8 cellular contexts compared by ENCODE assay signal in the genomic region with DNA sequence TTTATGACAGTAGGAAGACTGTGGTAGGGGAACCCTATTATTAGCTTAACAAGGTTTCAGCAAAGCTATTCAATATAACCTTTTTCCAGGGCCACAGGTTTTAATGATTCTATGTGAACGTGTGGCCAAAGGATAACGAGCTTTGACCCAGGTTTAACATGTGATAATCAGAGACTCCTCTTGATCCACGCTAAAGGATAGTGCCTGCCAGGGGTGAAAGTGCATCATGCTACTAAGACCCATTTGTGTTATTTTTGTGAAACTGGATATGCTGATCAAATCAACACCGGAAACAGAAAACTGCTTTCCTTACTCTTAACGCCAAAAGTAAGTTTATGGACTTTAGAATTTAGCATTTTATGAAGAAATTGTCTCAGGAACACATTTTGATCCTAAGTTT. TPM values are rescaled to one million over a fixed set of nuclear protein-coding genes. Genes with fewer than 3 reads are reported as not detected.
DNase-seq lines count a peak whose midpoint lies in the region; ATAC-seq and TF ChIP-seq lines count a peak whose summit lies in the region.

No MANE protein-coding gene starts in this region.

- peak overlapping the region; percentile 92 for H3K4me2 ChIP-seq in OCI-LY7 (ENCODE audit: low read length)
- H3K4me2 ChIP-seq in osteoblast (ENCODE audit: insufficient read depth, low read length), result peak overlapping the region; percentile 90

- H3K9me2 ChIP-seq in OCI-LY7 (ENCODE audit: insufficient read depth, low read length), result no peaks in the 10 kb centered on the region

- peak overlapping the region; percentile 93 to 100 (median 96) for H3K27ac Mint-ChIP-seq in CD4-positive, alpha-beta memory T cell
- no peak overlapping the region for H3K27ac Mint-ChIP-seq in endothelial cell (ENCODE audit: unreplicated experiment)
- H3K27ac Mint-ChIP-seq in activated naive CD4-positive, alpha-beta T cell treated with anti-CD3 and anti-CD28 coated beads, Interleukin-2, amount 50 U/mL, for 72 hours, result peak overlapping the region in 1 of 2 donors; percentile 93

- BruUV-seq in OCI-LY7 (replicated peaks; lab: Mats Ljungman, UMichigan), result no TSS peak

- peak overlapping the region; percentile 64 for H3K27ac ChIP-seq in CD4-positive, alpha-beta memory T cell (ENCODE audit: low read depth, low read length)
- H3K27ac ChIP-seq in OCI-LY7 (ENCODE audit: low read depth, low read length, poor library complexity, severe bottlenecking) (no peak overlapping the region), osteoblast (ENCODE audit: low read depth, low read length) (peak overlapping the region; percentile 54)

- H3K4me3 ChIP-seq in CD4-positive, alpha-beta memory T cell (ENCODE audit: low read length in 2 of 2), result peak overlapping the region; percentile 62 to 87
- H3K4me3 ChIP-seq in OCI-LY7 (ENCODE audit: low read depth, low read length, poor library complexity, severe bottlenecking), result peak overlapping the region; percentile 97
- H3K4me3 ChIP-seq in osteoblast (ENCODE audit: insufficient read depth, low read length), result peak overlapping the region; percentile 94

- peaks cover 0 to 4% (median 0%) of the 10 kb centered on the region in 8 donors for H3K9me3 Mint-ChIP-seq in CD4-positive, alpha-beta memory T cell
- no peaks in the 10 kb centered on the region for H3K9me3 Mint-ChIP-seq in endothelial cell (ENCODE audit: unreplicated experiment)
- no peaks in the 10 kb centered on the region for H3K9me3 Mint-ChIP-seq in activated naive CD4-positive, alpha-beta T cell treated with anti-CD3 and anti-CD28 coated beads, Interleukin-2, amount 50 U/mL, for 72 hours

- CTCF ChIA-PET in CD4-positive, alpha-beta memory T cell (lab: Charles Lee; ENCODE audit: partially characterized antibody), result interaction anchor here (0.9 to 2.1 kb wide), 6 partner anchors 15 to 252 kb away, joined by 3 to 18 read pairs (median 4); a partner anchor contains a TSS
- CTCF ChIA-PET in OCI-LY7 (lab: Charles Lee; ENCODE audit: unreplicated experiment), result interaction anchor here (0.8 to 1.2 kb wide), 2 partner anchors 192 to 252 kb away, joined by 3 to 8 read pairs; no protein-coding TSS in a partner anchor

- H3K27me3 Mint-ChIP-seq in CD4-positive, alpha-beta memory T cell, result no peaks in the 10 kb centered on the region
- H3K27me3 Mint-ChIP-seq in endothelial cell (ENCODE audit: unreplicated experiment), result peaks cover 5% of the 10 kb centered on the region

- H2AFZ ChIP-seq in OCI-LY7 (ENCODE audit: low read length), result no peak overlapping the region; the same call in 1 of the 2 replicates
- no peak overlapping the region for H2AFZ ChIP-seq in osteoblast (ENCODE audit: low read length)

- H3K36me3 Mint-ChIP-seq in CD4-positive, alpha-beta memory T cell, result peaks cover 0 to 16% of the 10 kb centered on the region in 2 donors
- no peaks in the 10 kb centered on the region for H3K36me3 Mint-ChIP-seq in endothelial cell (ENCODE audit: low read depth, unreplicated experiment)
- peaks cover 6% of the 10 kb centered on the region in 2 donors for H3K36me3 Mint-ChIP-seq in activated naive CD4-positive, alpha-beta T cell treated with anti-CD3 and anti-CD28 coated beads, Interleukin-2, amount 50 U/mL, for 72 hours

- no peak for ATAC-seq in GM18858 (IDR thresholded peaks at IDR 0.05; ENCODE audit: unreplicated experiment)
- no peak for ATAC-seq in activated naive CD4-positive, alpha-beta T cell treated with anti-CD3 and anti-CD28 coated beads, Interleukin-2, amount 50 U/mL, for 72 hours

- no peaks in the 10 kb centered on the region for H3K36me3 ChIP-seq in CD4-positive, alpha-beta memory T cell (ENCODE audit: insufficient read depth, low read length)
- no peaks in the 10 kb centered on the region for H3K36me3 ChIP-seq in OCI-LY7 (ENCODE audit: insufficient read depth, low read length)
- H3K36me3 ChIP-seq in osteoblast (ENCODE audit: insufficient read depth, low read length), result no peaks in the 10 kb centered on the region

- H3K4me1 ChIP-seq in CD4-positive, alpha-beta memory T cell (ENCODE audit: insufficient read depth, low read length), result peaks cover 50% of the 10 kb centered on the region
- H3K4me1 ChIP-seq in OCI-LY7 (ENCODE audit: insufficient read depth, low read length, poor library complexity, severe bottlenecking) (peaks cover 33% of the 10 kb centered on the region), osteoblast (ENCODE audit: insufficient read depth, low read length) (peaks cover 45% of the 10 kb centered on the region)

- TF ChIP-seq CTCF in OCI-LY7 (conservative IDR thresholded peaks at IDR 0.05; ENCODE audit: low read length) (no peak), endothelial cell (IDR thresholded peaks at IDR 0.05; ENCODE audit: unreplicated experiment) (no peak), osteoblast (IDR thresholded peaks at IDR 0.05; ENCODE audit: extremely low read depth, low read depth, low read length) (no peak)

- no peaks in the 10 kb centered on the region for H3K27me3 ChIP-seq in CD4-positive, alpha-beta memory T cell (ENCODE audit: insufficient read depth, low read length)
- no peaks in the 10 kb centered on the region for H3K27me3 ChIP-seq in osteoblast (ENCODE audit: insufficient read depth, low read length)

- no peaks in the 10 kb centered on the region for H3K9me3 ChIP-seq in CD4-positive, alpha-beta memory T cell (ENCODE audit: control insufficient read depth in 1 of 2, low read length in 2 of 2)
- H3K9me3 ChIP-seq in OCI-LY7 (ENCODE audit: low read length) (no peaks in the 10 kb centered on the region), osteoblast (ENCODE audit: low read depth, low read length) (no peaks in the 10 kb centered on the region)

- peaks cover 5% of the 10 kb centered on the region; the same call in 1 of the 2 replicates for H4K20me1 ChIP-seq in OCI-LY7 (ENCODE audit: insufficient read depth, low read length)
- peaks cover 16% of the 10 kb centered on the region for H4K20me1 ChIP-seq in osteoblast (ENCODE audit: insufficient read depth, low read length)

- peaks cover 29 to 72% (median 47%) of the 10 kb centered on the region in 4 donors for H3K4me1 Mint-ChIP-seq in CD4-positive, alpha-beta memory T cell
- peaks cover 10% of the 10 kb centered on the region for H3K4me1 Mint-ChIP-seq in endothelial cell (ENCODE audit: unreplicated experiment)

- peaks cover 20% of the 10 kb centered on the region for H3K79me2 ChIP-seq in OCI-LY7 (ENCODE audit: insufficient read depth, low read depth, low read length)
- peaks cover 64% of the 10 kb centered on the region for H3K79me2 ChIP-seq in osteoblast (ENCODE audit: insufficient read depth, low read length)

- peak overlapping the region; percentile 89 to 93 (median 92) for H3K4me3 Mint-ChIP-seq in CD4-positive, alpha-beta memory T cell
- peak overlapping the region; percentile 92 for H3K4me3 Mint-ChIP-seq in endothelial cell (ENCODE audit: unreplicated experiment)

- DNase-seq in CD4-positive, alpha-beta memory T cell, result no peak
- DNase-seq in OCI-LY7 (ENCODE audit: low spot score), result no peak
- DNase-seq in endothelial cell (ENCODE audit: low spot score), result no peak
- DNase-seq in osteoblast (ENCODE audit: insufficient read length, low spot score, missing footprints), result no peak
- no peak for DNase-seq in activated CD8-positive, alpha-beta memory T cell treated with anti-CD3 and anti-CD28 coated beads, Interleukin-2, amount 50 U/mL, for 48 hours
- no peak for DNase-seq in HK-2 (ENCODE audit: unreplicated experiment)
- DNase-seq in activated naive CD4-positive, alpha-beta T cell treated with anti-CD3 and anti-CD28 coated beads, Interleukin-2, amount 50 U/mL, for 72 hours (ENCODE audit: low spot score in 2 of 2), result no peak

- intact Hi-C loops in CD4-positive, alpha-beta memory T cell (cut with micrococcal nuclease), result loop anchor here (1.0 to 10.0 kb wide), 4 partner anchors 14 to 1639 kb away; a partner anchor contains a TSS
- intact Hi-C loops in OCI-LY7 (cut with micrococcal nuclease; ENCODE audit: unreplicated experiment), result loop anchor here (5.0 kb wide), 2 partner anchors 136 to 236 kb away; a partner anchor contains a TSS

- POLR2A ChIA-PET in CD4-positive, alpha-beta memory T cell (lab: Charles Lee; ENCODE audit: partially characterized antibody), result interaction anchor here (0.9 to 2.2 kb wide), 5 partner anchors 9 to 313 kb away, joined by 3 to 55 read pairs (median 3); a partner anchor contains a TSS
- POLR2A ChIA-PET in OCI-LY7 (lab: Charles Lee), result interaction anchor here (0.8 to 1.8 kb wide), 6 partner anchors 11 to 191 kb away, joined by 3 to 12 read pairs (median 6); no protein-coding TSS in a partner anchor

RNA-seq across cellular contexts. Expression of a gene that starts 0.9 kb away (rescaled TPM):
- total RNA-seq in CD4-positive, alpha-beta memory T cell, result 10 to 100 TPM; 74.8 to 76.0 TPM
- polyA plus RNA-seq in CD4-positive, alpha-beta memory T cell, result 100 to 1,000 TPM in 1 of 2 donors, 10 to 100 TPM in 1; 47.9 to 141 TPM
- total RNA-seq in OCI-LY7 (2014; rRNA removed; shearing (Covaris generic)), result 30.7 and 48.4 TPM in 2 replicates
- total RNA-seq in OCI-LY7 (2022), result 56.0 and 56.9 TPM in 2 replicates
- 16.5 TPM for total RNA-seq in endothelial cell (ENCODE audit: unreplicated experiment)
- 27.9 and 34.8 TPM in 2 replicates for total RNA-seq in osteoblast
- total RNA-seq in activated naive CD4-positive, alpha-beta T cell treated with anti-CD3 and anti-CD28 coated beads, Interleukin-2, amount 50 U/mL, for 72 hours, result 10 to 100 TPM; 51.2 to 71.5 TPM

RNA-seq across cellular contexts. Expression of a gene that starts 2.7 kb away (rescaled TPM):
- total RNA-seq in CD4-positive, alpha-beta memory T cell, result 10 to 100 TPM; 34.8 to 35.0 TPM
- polyA plus RNA-seq in CD4-positive, alpha-beta memory T cell, result 10 to 100 TPM; 14.4 to 22.7 TPM
- 33.8 and 34.4 TPM in 2 replicates for total RNA-seq in OCI-LY7 (2014; rRNA removed; shearing (Covaris generic))
- 39.1 and 45.2 TPM in 2 replicates for total RNA-seq in OCI-LY7 (2022)
- total RNA-seq in endothelial cell (ENCODE audit: unreplicated experiment), result 27.2 TPM
- total RNA-seq in osteoblast, result 25.9 and 29.7 TPM in 2 replicates
- 10 to 100 TPM; 23.9 to 32.4 TPM for total RNA-seq in activated naive CD4-positive, alpha-beta T cell treated with anti-CD3 and anti-CD28 coated beads, Interleukin-2, amount 50 U/mL, for 72 hours
